ENCODE assay signal across 9 cellular contexts in genomic region chr16:54633943-54634362, GRCh38.
DNase-seq lines count a peak whose midpoint lies in the region; ATAC-seq and TF ChIP-seq lines count a peak whose summit lies in the region.
"Had no signal": no experiment of that assay in that cellular context is flagged by ENCODE, and none has a peak within 500 bp of the region (broad histone marks: within the 10 kb centered on the region; RNA-seq: fewer than 3 reads in every experiment).

No MANE protein-coding gene starts in this region.

- no peak overlapping the region for H3K27ac Mint-ChIP-seq in activated naive CD4-positive, alpha-beta T cell treated with anti-CD3 and anti-CD28 coated beads, Interleukin-2, amount 50 U/mL, for 72 hours

- no peak for TF ChIP-seq POLR2A in lower leg skin (IDR thresholded peaks at IDR 0.05)

- WGBS in lower leg skin, 2 donors, result 68 to 79% methylated on average over 6 of the region's 6 CpGs

- TF ChIP-seq CTCF in 22Rv1 (IDR thresholded peaks at IDR 0.05), result peak; percentile 68
- TF ChIP-seq CTCF in GM12875 (IDR thresholded peaks at IDR 0.05; ENCODE audit: borderline replicate concordance, insufficient read depth, low read depth, low read length), result peak; percentile 27; the same call in 1 of the 2 replicates
- TF ChIP-seq CTCF in lower leg skin (IDR thresholded peaks at IDR 0.05), result no peak

- in situ Hi-C loops in SK-MEL-5 (cut with HindIII; ENCODE audit: low pct_unique_long_range_greater_than_20kb, low sequenced_read_pairs), result no loop called here

- H3K4me3 ChIP-seq in GM12875 (ENCODE audit: low read depth, low read length) (no peak overlapping the region), lower leg skin (ENCODE audit: low read depth, poor library complexity, severe bottlenecking) (no peak overlapping the region)
- H3K4me3 ChIP-seq: skin epidermis had no signal

- no peak overlapping the region for H3K27ac ChIP-seq in 22Rv1

- ATAC-seq in activated naive CD4-positive, alpha-beta T cell treated with anti-CD3 and anti-CD28 coated beads, Interleukin-2, amount 50 U/mL, for 72 hours, result no peak

- peaks cover 0 to 4% of the 10 kb centered on the region in 2 donors for H3K36me3 Mint-ChIP-seq in activated naive CD4-positive, alpha-beta T cell treated with anti-CD3 and anti-CD28 coated beads, Interleukin-2, amount 50 U/mL, for 72 hours

- intact Hi-C loops in lower leg skin (cut with DNase I; ENCODE audit: low total_unique reads), result no loop called here

- peaks cover 3 to 16% of the 10 kb centered on the region in 2 donors for H3K9me3 Mint-ChIP-seq in activated naive CD4-positive, alpha-beta T cell treated with anti-CD3 and anti-CD28 coated beads, Interleukin-2, amount 50 U/mL, for 72 hours

- DNase-seq in SK-MEL-5 (ENCODE audit: low read depth, low spot score) (peak; percentile 57), iPS-NIHi7 (ENCODE audit: extremely low spot score) (peak; percentile 70), SKM-1 treated with dmso at 0.1 percent for 144 hours (lab: John Stamatoyannopoulos, UW; ENCODE audit: unreplicated experiment) (no peak), germinal center (ENCODE audit: low spot score) (no peak), lower leg skin (ENCODE audit: low spot score in 2 of 2) (no peak)
- no peak for DNase-seq in activated naive CD4-positive, alpha-beta T cell treated with anti-CD3 and anti-CD28 coated beads, Interleukin-2, amount 50 U/mL, for 72 hours (ENCODE audit: low spot score in 2 of 2)

Comparison
In these comparisons a context has a peak if more than half of its experiments do, and no peak if none do; other contexts are left out.
1. CTCF ChIP-seq: peak in 22Rv1 (single experiment) and GM12875 (single experiment); none in lower leg skin (0 of 3).
2. DNase-seq: peak in SK-MEL-5 (single experiment) and iPS-NIHi7 (single experiment); none in activated naive CD4-positive, alpha-beta T cell treated with anti-CD3 and anti-CD28 coated beads, Interleukin-2, amount 50 U/mL, for 72 hours (0 of 2), SKM-1 treated with dmso at 0.1 percent for 144 hours (single experiment), germinal center (single experiment) and lower leg skin (0 of 2).